ENCODE assay signal across 9 cellular contexts in genomic region chr4:21177092-21177491, GRCh38.
"Had no signal": no experiment of that assay in that cellular context is flagged by ENCODE, and none has a peak within 500 bp of the region (broad histone marks: within the 10 kb centered on the region; RNA-seq: fewer than 3 reads in every experiment).

No MANE protein-coding gene starts in this region.

- DNase-seq: H9, HCEC 1CT, Karpas-422, KBM-7 had no signal

- H3K27ac ChIP-seq: KMS-11 had no signal

- H3K9ac ChIP-seq: KMS-11 had no signal

- FAIRE-seq: H1, H54, HTR-8/SVneo had no signal

- H2AFZ ChIP-seq: GM23338 had no signal

- ATAC-seq: GM23338 had no signal

- H3K4me3 ChIP-seq: GM23338 had no signal

- H3K4me2 ChIP-seq: GM23338, KMS-11 had no signal
